In genomic region chr1:3963554-3963953, GRCh38 we compare ENCODE assay signal across 22 cellular contexts.
DNase-seq lines count a peak whose midpoint lies in the region; ATAC-seq, FAIRE-seq and TF ChIP-seq lines count a peak whose summit lies in the region.
"Had no signal": no experiment of that assay in that cellular context is flagged by ENCODE, and none has a peak within 500 bp of the region (broad histone marks: within the 10 kb centered on the region; RNA-seq: fewer than 3 reads in every experiment).

No MANE protein-coding gene starts in this region.

- no peaks in the 10 kb centered on the region for H3K4me1 Mint-ChIP-seq in CD14-positive monocyte

- no peak overlapping the region for H2BK120ac ChIP-seq in neuronal stem cell (ENCODE audit: low read depth, low read length)

- no peak for TF ChIP-seq CTCF in GM12878 (IDR thresholded peaks at IDR 0.05 in 2 of 3, conservative IDR thresholded peaks at IDR 0.05 in 1 of 3; ENCODE audit: control insufficient read depth in 2 of 3, extremely low read depth in 1 of 3, insufficient read depth in 1 of 3, low read depth in 3 of 3, low read length in 3 of 3)
- TF ChIP-seq CTCF in K562 (IDR thresholded peaks at IDR 0.05 in 2 of 3, conservative IDR thresholded peaks at IDR 0.05 in 1 of 3; ENCODE audit: insufficient read depth in 2 of 3, low read depth in 1 of 3, low read length in 3 of 3): no peak
- TF ChIP-seq CTCF in CD14-positive monocyte (IDR thresholded peaks at IDR 0.05): no peak

- H3K27ac ChIP-seq in GM12878 (ENCODE audit: control insufficient read depth, insufficient read depth): no peak overlapping the region
- H3K27ac ChIP-seq in K562 (ENCODE audit: extremely low read depth, low read depth, low read length): no peak overlapping the region
- no peak overlapping the region for H3K27ac ChIP-seq in neuronal stem cell (replicated peaks; ENCODE audit: low read length)
- H3K27ac ChIP-seq: BLaER1 had no signal

- 44% methylated on average over 9 of the region's 9 CpGs for WGBS in GM12878 (ENCODE audit: insufficient coverage, insufficient replicate concordance, low lambda C conversion rate, missing lambda C conversion rate)
- WGBS in K562 (ENCODE audit: insufficient coverage, low coverage, missing lambda C conversion rate): 4% methylated on average over 9 of the region's 9 CpGs
- no CpG with 5 or more reads among the region's 9 CpGs for WGBS in neuronal stem cell (ENCODE audit: extremely low coverage in 2 of 2, insufficient read length in 2 of 2, insufficient replicate concordance in 1 of 2), 2 donors

- no peaks in the 10 kb centered on the region for H3K36me3 Mint-ChIP-seq in CD14-positive monocyte
- H3K36me3 Mint-ChIP-seq: CD8-positive, alpha-beta T cell had no signal

- peaks cover 3% of the 10 kb centered on the region for H3K9me1 ChIP-seq in K562 (ENCODE audit: control insufficient read depth, insufficient read depth, low read length)

- peak overlapping the region; percentile 73 for H3K14ac ChIP-seq in neuronal stem cell (ENCODE audit: low read length)

- no peak overlapping the region for H4K8ac ChIP-seq in neuronal stem cell (ENCODE audit: low read depth, low read length)

- H3K9me3 Mint-ChIP-seq in CD14-positive monocyte: peaks cover 6 to 23% (median 7%) of the 10 kb centered on the region in 7 donors
- H3K9me3 Mint-ChIP-seq: CD8-positive, alpha-beta T cell had no signal

- H3K79me2 ChIP-seq in GM12878 (ENCODE audit: control insufficient read depth, insufficient read depth, low read length) (no peaks in the 10 kb centered on the region), K562 (ENCODE audit: control insufficient read depth, insufficient read depth, low read length) (no peaks in the 10 kb centered on the region)

- peak; percentile 49 for FAIRE-seq in GM12878 (lab: Jason Lieb, UNC)
- peak; percentile 66 for FAIRE-seq in K562 (lab: Jason Lieb, UNC)
- FAIRE-seq: A204.1, D721Med, G401.6, GM12892, GM18507 had no signal

- H3K27me3 ChIP-seq in GM12878 (replicated peaks in 1 of 2; ENCODE audit: control insufficient read depth in 2 of 2, insufficient read depth in 2 of 2, low read length in 1 of 2) (no peaks in the 10 kb centered on the region), K562 (ENCODE audit: control insufficient read depth in 2 of 2, insufficient read depth in 2 of 2, low read length in 2 of 2) (peaks cover 16 to 33% of the 10 kb centered on the region in 2 experiments; a peak in 4 of 5 replicates), neuronal stem cell (ENCODE audit: control insufficient read depth in 3 of 3, insufficient read depth in 3 of 3, low read depth in 1 of 3, low read length in 3 of 3) (no peaks in the 10 kb centered on the region)
- H3K27me3 ChIP-seq: BE2C, BLaER1 had no signal

- no TSS peak for BruUV-seq in GM12878 (replicated peaks; lab: Mats Ljungman, UMichigan)
- no TSS peak for BruUV-seq in K562 (replicated peaks; lab: Mats Ljungman, UMichigan)

- no peak for TF ChIP-seq EP300 in GM12878 (IDR thresholded peaks at IDR 0.05; ENCODE audit: borderline replicate concordance in 1 of 2, control insufficient read depth in 1 of 2, low read depth in 2 of 2, low read length in 2 of 2)
- no peak for TF ChIP-seq EP300 in K562 (IDR thresholded peaks at IDR 0.05; ENCODE audit: low read length)

- H3K27ac Mint-ChIP-seq in CD14-positive monocyte: peak overlapping the region in 1 of 7 donors; percentile 20
- H3K27ac Mint-ChIP-seq: CD4-positive, alpha-beta T cell; CD8-positive, alpha-beta T cell had no signal

- H3K4me3 ChIP-seq in GM12878: no peak overlapping the region
- no peak overlapping the region for H3K4me3 ChIP-seq in K562
- peak overlapping the region in 1 of 2 donors; percentile 31 for H3K4me3 ChIP-seq in neuronal stem cell (ENCODE audit: low read length in 2 of 2)
- H3K4me3 ChIP-seq: BLaER1 had no signal

- peaks cover 2 to 10% (median 3%) of the 10 kb centered on the region in 3 donors for H3K27me3 Mint-ChIP-seq in CD14-positive monocyte (ENCODE audit: low read depth in 3 of 3)

- peak overlapping the region; percentile 54 for H2AK5ac ChIP-seq in neuronal stem cell (ENCODE audit: low read depth, low read length)

- POLR2A ChIA-PET in GM12878 (lab: Charles Lee): no interaction called here
- POLR2A ChIA-PET in K562 (lab: Yijun Ruan, JAX): no interaction called here

- H3K9me3 ChIP-seq in GM12878 (replicated peaks; ENCODE audit: control insufficient read depth, insufficient read depth, low read length) (no peaks in the 10 kb centered on the region), K562 (replicated peaks; ENCODE audit: control insufficient read depth, insufficient read depth, low read depth, low read length) (no peaks in the 10 kb centered on the region), neuronal stem cell (replicated peaks in 1 of 2; ENCODE audit: control insufficient read depth in 2 of 2, insufficient read depth in 1 of 2, low read depth in 1 of 2, low read length in 2 of 2) (peaks cover 0 to 13% of the 10 kb centered on the region in 2 donors)
- H3K9me3 ChIP-seq: BE2C, Caco-2 had no signal

- TF ChIP-seq POLR2A in GM12878 (IDR thresholded peaks at IDR 0.05; ENCODE audit: low read depth, low read length) (no peak), K562 (conservative IDR thresholded peaks at IDR 0.05) (no peak)

- H3K23ac ChIP-seq in neuronal stem cell (ENCODE audit: low read depth, low read length, poor library complexity): no peak overlapping the region

- SMC1A ChIA-PET in GM12878 (lab: Charles Lee; ENCODE audit: uncharacterized antibody, unreplicated experiment): no interaction called here

- H3K4ac ChIP-seq in neuronal stem cell (ENCODE audit: low read length): no peak overlapping the region

- TF ChIP-seq RAD21 in GM12878 (IDR thresholded peaks at IDR 0.05; ENCODE audit: insufficient read depth, low read depth, low read length): no peak
- no peak for TF ChIP-seq RAD21 in K562 (CRISPR knock-in tag; conservative IDR thresholded peaks at IDR 0.05 in 1 of 2, IDR thresholded peaks at IDR 0.05 in 1 of 2)

- H3K4me3 Mint-ChIP-seq in CD14-positive monocyte: no peak overlapping the region
- H3K4me3 Mint-ChIP-seq: CD4-positive, alpha-beta T cell; CD8-positive, alpha-beta T cell had no signal

- no peak overlapping the region for H2AFZ ChIP-seq in GM12878 (ENCODE audit: control insufficient read depth, low read depth, low read length)
- H2AFZ ChIP-seq in K562 (ENCODE audit: low read depth, low read length): no peak overlapping the region
- H2AFZ ChIP-seq in neuronal stem cell (ENCODE audit: low read length): no peak overlapping the region

- no peaks in the 10 kb centered on the region for H3K4me1 ChIP-seq in GM12878 (ENCODE audit: control insufficient read depth, insufficient read depth, low read length)
- no peaks in the 10 kb centered on the region for H3K4me1 ChIP-seq in K562 (replicated peaks in 1 of 2; ENCODE audit: control insufficient read depth in 2 of 2, insufficient read depth in 2 of 2, low read length in 2 of 2)
- H3K4me1 ChIP-seq in neuronal stem cell (ENCODE audit: control insufficient read depth in 2 of 2, insufficient read depth in 1 of 2, low read depth in 1 of 2, low read length in 2 of 2): peaks cover 0 to 6% of the 10 kb centered on the region in 2 donors
- H3K4me1 ChIP-seq: BE2C, BLaER1, Caco-2 had no signal

- H4K91ac ChIP-seq in neuronal stem cell (ENCODE audit: low read depth, low read length, poor library complexity): no peak overlapping the region

- H3K4me2 ChIP-seq in GM12878 (ENCODE audit: control insufficient read depth, insufficient read depth): no peak overlapping the region
- H3K4me2 ChIP-seq in K562 (ENCODE audit: insufficient read depth, low read length): no peak overlapping the region
- no peak overlapping the region for H3K4me2 ChIP-seq in neuronal stem cell (ENCODE audit: insufficient read depth, low read length, poor library complexity, severe bottlenecking)
- H3K4me2 ChIP-seq: BLaER1 had no signal

- in situ Hi-C loops in GM12878 (cut with MboI): no loop called here
- in situ Hi-C loops in K562 (cut with MboI): no loop called here

- H2BK5ac ChIP-seq in neuronal stem cell (ENCODE audit: low read length): no peak overlapping the region

- intact Hi-C loops in GM12878 (cut with micrococcal nuclease; ENCODE audit: unreplicated experiment): no loop called here
- intact Hi-C loops in K562 (cut with micrococcal nuclease): no loop called here
- intact Hi-C loops in CD14-positive monocyte (cut with micrococcal nuclease): no loop called here

- H3K18ac ChIP-seq in neuronal stem cell (ENCODE audit: low read length): peak overlapping the region; percentile 77

- H4K20me1 ChIP-seq in GM12878 (ENCODE audit: control insufficient read depth, insufficient read depth) (no peaks in the 10 kb centered on the region), K562 (replicated peaks; ENCODE audit: control insufficient read depth, insufficient read depth, low read length) (no peaks in the 10 kb centered on the region)
- H4K20me1 ChIP-seq: BLaER1 had no signal

- H3K9ac ChIP-seq in GM12878 (ENCODE audit: control insufficient read depth, insufficient read depth, low read length): no peak overlapping the region
- H3K9ac ChIP-seq in K562 (ENCODE audit: insufficient read depth in 1 of 2, low read depth in 2 of 2, low read length in 2 of 2): no peak overlapping the region
- H3K9ac ChIP-seq in neuronal stem cell (ENCODE audit: low read depth, low read length, poor library complexity): no peak overlapping the region
- H3K9ac ChIP-seq: BLaER1 had no signal

- no peak for DNase-seq in GM12878 (ENCODE audit: low read depth, low spot score)
- no peak for DNase-seq in K562 (ENCODE audit: extremely low read depth in 1 of 4, low spot score in 3 of 4)
- DNase-seq in neuronal stem cell (ENCODE audit: low spot score): no peak
- DNase-seq in CD14-positive monocyte (ENCODE audit: low spot score): no peak
- DNase-seq in medulla oblongata (ENCODE audit: extremely low spot score): no peak
- DNase-seq in iPS-NIHi11 (ENCODE audit: low spot score): no peak
- DNase-seq: 8988T; ACHN; BE2C; C1 segment of cervical spinal cord; Caco-2; Calu3; CD4-positive, alpha-beta T cell; CD8-positive, alpha-beta T cell; DMS79 treated with DMSO at 0.1 percent for 48 hours; GF-D8 had no signal

- CTCF ChIA-PET in GM12878 (lab: Yijun Ruan, JAX): no interaction called here
- CTCF ChIA-PET in K562 (lab: Yijun Ruan, JAX; ENCODE audit: low intra/inter-chr PET ratio): no interaction called here

- H2BK15ac ChIP-seq in neuronal stem cell (ENCODE audit: low read length): no peak overlapping the region

- no peaks in the 10 kb centered on the region for H3K79me1 ChIP-seq in neuronal stem cell (ENCODE audit: low read depth, low read length)

- ATAC-seq in GM12878: no peak
- peak; percentile 39; the same call in 2 of the 3 replicates for ATAC-seq in K562
- ATAC-seq: CD8-positive, alpha-beta T cell had no signal

- RAD21 ChIA-PET in GM12878 (lab: Charles Lee; ENCODE audit: unreplicated experiment): no interaction called here

- H2BK12ac ChIP-seq in neuronal stem cell (ENCODE audit: low read length): no peak overlapping the region

- H3K36me3 ChIP-seq in GM12878 (ENCODE audit: control insufficient read depth in 2 of 2, insufficient read depth in 2 of 2, low read length in 1 of 2) (no peaks in the 10 kb centered on the region), K562 (ENCODE audit: control insufficient read depth, insufficient read depth, low read length) (no peaks in the 10 kb centered on the region), neuronal stem cell (replicated peaks in 1 of 2; ENCODE audit: control insufficient read depth in 2 of 2, insufficient read depth in 2 of 2, low read length in 2 of 2) (no peaks in the 10 kb centered on the region)
- H3K36me3 ChIP-seq: BE2C, BLaER1 had no signal

TF ChIP-seq in K562, 482 proteins besides CTCF, POLR2A, EP300 and RAD21 (continues in another document):
- TF ChIP-seq ZC3H8 (IDR thresholded peaks at IDR 0.05): no peak
